Comparison of ENCODE assay signal across 1 cellular context in genomic region chr9:124010665-124011321, GRCh38.
TF ChIP-seq lines count a peak whose summit lies in the region.

No MANE protein-coding gene starts in this region.

TF ChIP-seq in HepG2, 621 proteins besides CTCF, POLR2A, EP300 and RAD21 (continued from another document):
- TF ChIP-seq ZNF800 (CRISPR knock-in tag; IDR thresholded peaks at IDR 0.05) (peak; percentile 19; the same call in 1 of the 2 replicates), ZNF337 (CRISPR knock-in tag; IDR thresholded peaks at IDR 0.05; ENCODE audit: borderline replicate concordance, low read depth) (no peak)
